ENCODE assay signal across 8 cellular contexts in genomic region chr11:26753738-26754504, GRCh38. TPM values are rescaled to one million over a fixed set of nuclear protein-coding genes. Genes with fewer than 3 reads are reported as not detected.
DNase-seq lines count a peak whose midpoint lies in the region; ATAC-seq and TF ChIP-seq lines count a peak whose summit lies in the region.

No MANE protein-coding gene starts in this region.

- TF ChIP-seq CTCF in astrocyte of the cerebellum (IDR thresholded peaks at IDR 0.05; ENCODE audit: low read depth, low read length, missing control alignments) = peak; percentile 74
- TF ChIP-seq CTCF in suprapubic skin (IDR thresholded peaks at IDR 0.05) = peak; percentile 59 to 61

- H3K27me3 ChIP-seq in suprapubic skin = no peaks in the 10 kb centered on the region

- H3K4me3 ChIP-seq in astrocyte of the cerebellum (ENCODE audit: low read depth, low read length) (no peak overlapping the region), suprapubic skin (no peak overlapping the region)

- H3K36me3 ChIP-seq in suprapubic skin = no peaks in the 10 kb centered on the region

- no peaks in the 10 kb centered on the region for H3K9me3 ChIP-seq in suprapubic skin

- H3K27ac ChIP-seq in suprapubic skin = no peak overlapping the region

- no peaks in the 10 kb centered on the region for H3K4me1 ChIP-seq in suprapubic skin

- no peak for TF ChIP-seq POLR2A in suprapubic skin (IDR thresholded peaks at IDR 0.05)

- in situ Hi-C loops in astrocyte of the cerebellum (cut with HindIII; ENCODE audit: low sequenced_read_pairs) = loop anchor here (25.0 kb wide), 1 partner anchor 383 kb away; no protein-coding TSS in a partner anchor

- ATAC-seq in HG02973 (IDR thresholded peaks at IDR 0.05; ENCODE audit: unreplicated experiment) (peak; percentile 70), HG03571 (IDR thresholded peaks at IDR 0.05; ENCODE audit: unreplicated experiment) (no peak)

- no peak for TF ChIP-seq EP300 in suprapubic skin (IDR thresholded peaks at IDR 0.05)

- 39% methylated on average over 8 of the region's 8 CpGs for WGBS in suprapubic skin

- DNase-seq in NCI-H510A treated with DMSO at 0.1 percent for 48 hours (lab: John Stamatoyannopoulos, UW) (peak; percentile 34), NCI-H510A (lab: John Stamatoyannopoulos, UW) (no peak), NCI-H2171 treated with DMSO at 0.1 percent for 48 hours (lab: John Stamatoyannopoulos, UW) (peak; percentile 84), astrocyte of the cerebellum (ENCODE audit: low read depth) (peak; percentile 59), iPS-NIHi11 (ENCODE audit: low spot score) (peak; percentile 60), suprapubic skin (ENCODE audit: low spot score in 2 of 2) (no peak)

RNA-seq across cellular contexts. Expression of gene SLC5A12, which starts 32.1 kb away (rescaled TPM):
- not detected for total RNA-seq in suprapubic skin

Comparison
In these comparisons a context has a peak if more than half of its experiments do, and no peak if none do; other contexts are left out.
1. DNase-seq: peak in NCI-H510A treated with DMSO at 0.1 percent for 48 hours (single experiment), NCI-H2171 treated with DMSO at 0.1 percent for 48 hours (single experiment), astrocyte of the cerebellum (single experiment) and iPS-NIHi11 (single experiment); none in NCI-H510A (single experiment) and suprapubic skin (0 of 2).